In genomic region chrX:142972147-142972809, GRCh38 we compare ENCODE assay signal across 10 cellular contexts. TPM values are rescaled to one million over a fixed set of nuclear protein-coding genes. Genes with fewer than 3 reads are reported as not detected.
"Had no signal": no experiment of that assay in that cellular context is flagged by ENCODE, and none has a peak within 500 bp of the region (broad histone marks: within the 10 kb centered on the region; RNA-seq: fewer than 3 reads in every experiment).

No MANE protein-coding gene starts in this region.

RNA-seq across cellular contexts. Expression of gene SPANXN4, which starts 53.5 kb away (rescaled TPM):
- total RNA-seq: OCI-LY7, PC-3, PC-9, Peyer's patch, Right ventricle myocardium inferior, Right ventricle myocardium superior, RPMI7951, SJCRH30, SJSA1 had no signal
- polyA plus RNA-seq: SK-N-SH had no signal
